ENCODE assay signal across 2 cellular contexts in genomic region chr1:153333902-153334301, GRCh38.
A peak's percentile ranks its signal among the peaks of the same experiment; 100 is the strongest.
TF ChIP-seq lines count a peak whose summit lies in the region.

No MANE protein-coding gene starts in this region.

TF ChIP-seq in GM12891, 5 proteins besides CTCF, POLR2A, EP300 and RAD21:
- peak; percentile 47; the same call in 1 of the 2 replicates for TF ChIP-seq SPI1 (IDR thresholded peaks at IDR 0.05; ENCODE audit: low read depth, low read length)
- no peak for TF ChIP-seq TAF1 (IDR thresholded peaks at IDR 0.05; ENCODE audit: low read depth, low read length)
TF ChIP-seq in GM12891: peak in this region for 1.

TF ChIP-seq in GM12878, 131 proteins besides CTCF, POLR2A, EP300 and RAD21:
- TF ChIP-seq SPI1 (IDR thresholded peaks at IDR 0.05; ENCODE audit: borderline replicate concordance, insufficient read depth, low read depth, low read length) (peak; percentile 50; the same call in 1 of the 2 replicates), RAD51 (IDR thresholded peaks at IDR 0.05) (no peak), POU2F2 (IDR thresholded peaks at IDR 0.05; ENCODE audit: borderline replicate concordance, low read depth, low read length) (no peak), ZBED1 (IDR thresholded peaks at IDR 0.05; ENCODE audit: borderline replicate concordance) (no peak), RFX5 (IDR thresholded peaks at IDR 0.05; ENCODE audit: low read depth, low read length) (no peak), GABPA (IDR thresholded peaks at IDR 0.05; ENCODE audit: low read depth) (no peak)
